Comparison of ENCODE assay signal across 15 cellular contexts in the genomic region with DNA sequence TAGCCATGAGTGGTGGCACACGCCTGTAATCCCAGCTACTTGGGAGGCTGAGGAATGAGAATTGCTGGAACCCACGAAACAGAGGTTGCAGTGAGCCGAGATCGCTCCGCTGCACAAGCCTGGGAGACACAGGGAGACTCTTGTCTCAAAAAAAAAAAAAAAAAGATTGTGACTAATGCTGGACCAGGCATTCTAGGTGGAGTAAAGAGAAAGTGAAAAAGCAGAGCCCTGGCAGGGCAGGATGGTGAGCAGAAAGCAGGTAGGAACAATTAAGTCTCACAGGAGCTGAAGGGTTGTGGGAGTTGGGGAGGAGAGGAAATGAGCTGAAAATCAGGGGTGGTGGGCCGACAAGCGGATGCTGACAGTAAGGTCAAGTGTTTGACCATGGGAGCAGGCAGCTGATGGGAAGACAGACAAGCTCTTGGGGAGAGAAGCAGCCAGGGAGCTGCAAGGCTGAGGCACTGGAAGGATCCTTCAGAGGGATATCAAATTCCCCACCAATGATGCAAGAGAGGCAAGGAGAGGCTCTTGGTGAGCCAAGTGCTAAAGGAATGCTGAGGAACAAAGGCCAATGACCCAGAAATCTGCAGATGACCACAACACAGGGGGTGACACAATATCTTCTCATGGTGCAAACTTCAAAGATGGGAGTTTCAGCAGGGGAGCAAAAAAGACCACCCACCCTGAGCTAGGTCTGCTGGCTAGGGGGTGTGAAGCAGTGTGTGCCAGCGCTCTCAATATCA.
DNase-seq lines count a peak whose midpoint lies in the region; TF ChIP-seq lines count a peak whose summit lies in the region.
"Had no signal": no experiment of that assay in that cellular context is flagged by ENCODE, and none has a peak within 500 bp of the region (broad histone marks: within the 10 kb centered on the region; RNA-seq: fewer than 3 reads in every experiment).

No MANE protein-coding gene starts in this region.

- TF ChIP-seq CTCF in chondrocyte (IDR thresholded peaks at IDR 0.05) = no peak

- no peak overlapping the region for H4K8ac ChIP-seq in mesendoderm (ENCODE audit: low read depth, low read length)

- WGBS in HUES64 = 93% methylated on average over 8 of the region's 8 CpGs
- WGBS in mesendoderm (ENCODE audit: extremely low coverage, insufficient coverage, low lambda C conversion rate) = no CpG with 5 or more reads among the region's 8 CpGs

- no peak overlapping the region for H4K5ac ChIP-seq in mesendoderm (ENCODE audit: low read length)

- no peak overlapping the region for H2BK5ac ChIP-seq in mesendoderm (ENCODE audit: low read length)

- H3K27me3 Mint-ChIP-seq in chondrocyte (ENCODE audit: low read depth) = no peaks in the 10 kb centered on the region
- H3K27me3 Mint-ChIP-seq: activated CD4-positive, alpha-beta T cell treated with anti-CD3 and anti-CD28 coated beads, Interleukin-2, amount 10 ng/mL, durations not matched to agents 24 days and 14 days; activated naive CD8-positive, alpha-beta T cell treated with anti-CD3 and anti-CD28 coated beads for 36 hours had no signal

- peak overlapping the region; percentile 40 for H3K56ac ChIP-seq in mesendoderm (ENCODE audit: low read length)

- H2AK5ac ChIP-seq in mesendoderm (ENCODE audit: low read length) = no peak overlapping the region

- H3K4me3 ChIP-seq in HUES64 (ENCODE audit: low read length) (no peak overlapping the region), mesendoderm (ENCODE audit: low read length) (no peak overlapping the region)
- H3K4me3 ChIP-seq: BLaER1 treated with 17β-estradiol and CSF1 and Interleukin-3, amounts not matched to agents 10 nM and 100 nM; stomach had no signal

- DNase-seq in AG08395 (ENCODE audit: low spot score) (peak; percentile 81), chondrocyte (ENCODE audit: low spot score) (no peak), mesendoderm (peak; percentile 96), OCI-M2 (lab: John Stamatoyannopoulos, UW; ENCODE audit: unreplicated experiment) (no peak), NCI-H1105 (lab: John Stamatoyannopoulos, UW) (no peak), GM19238 (ENCODE audit: insufficient read length, low spot score) (no peak)
- no peak for DNase-seq in stimulated activated CD4-positive, alpha-beta T cell treated with anti-CD3 and anti-CD28 coated beads, Interleukin-2, amount 100 ng/mL, for 48 hours
- DNase-seq: activated CD4-positive, alpha-beta T cell treated with anti-CD3 and anti-CD28 coated beads, Interleukin-2, amount 10 ng/mL, durations not matched to agents 24 days and 14 days; activated naive CD8-positive, alpha-beta T cell treated with anti-CD3 and anti-CD28 coated beads for 36 hours; midbrain; NCI-H1417 treated with DMSO at 0.1 percent for 48 hours; stomach had no signal

- peak overlapping the region; percentile 20 for H3K27ac ChIP-seq in HUES64 (ENCODE audit: low read depth, low read length)
- peak overlapping the region; percentile 33 for H3K27ac ChIP-seq in mesendoderm (ENCODE audit: low read depth, low read length)
- H3K27ac ChIP-seq: BLaER1 treated with 17β-estradiol and CSF1 and Interleukin-3, amounts not matched to agents 10 nM and 100 nM; RWPE1; stomach had no signal

- H3K27me3 ChIP-seq in HUES64 (ENCODE audit: insufficient read depth, low read length) (no peaks in the 10 kb centered on the region), mesendoderm (ENCODE audit: insufficient read depth, low read length, poor library complexity) (no peaks in the 10 kb centered on the region)
- H3K27me3 ChIP-seq: BLaER1 treated with 17β-estradiol and CSF1 and Interleukin-3, amounts not matched to agents 10 nM and 100 nM; stomach had no signal

- peaks cover 5% of the 10 kb centered on the region for H3K36me3 Mint-ChIP-seq in chondrocyte (ENCODE audit: low read depth)

- H3K4me2 ChIP-seq in mesendoderm (ENCODE audit: low read length) = no peak overlapping the region

- H3K9ac ChIP-seq in HUES64 (ENCODE audit: low read depth, low read length) = no peak overlapping the region
- H3K9ac ChIP-seq in mesendoderm (ENCODE audit: low read length) = no peak overlapping the region
- H3K9ac ChIP-seq: BLaER1 treated with 17β-estradiol and CSF1 and Interleukin-3, amounts not matched to agents 10 nM and 100 nM had no signal

- H2BK15ac ChIP-seq in mesendoderm (replicated peaks; ENCODE audit: low read depth) = no peak overlapping the region

- H3K4me1 ChIP-seq in HUES64 (ENCODE audit: insufficient read depth, low read length) = peaks cover 10% of the 10 kb centered on the region; the same call in 1 of the 2 replicates
- no peaks in the 10 kb centered on the region for H3K4me1 ChIP-seq in mesendoderm (ENCODE audit: control insufficient read depth, low read depth, low read length)
- H3K4me1 ChIP-seq: stomach had no signal

- H3K9me3 ChIP-seq in HUES64 (ENCODE audit: insufficient read depth, low read depth, low read length) = no peaks in the 10 kb centered on the region
- H3K9me3 ChIP-seq: BLaER1 treated with 17β-estradiol and CSF1 and Interleukin-3, amounts not matched to agents 10 nM and 100 nM; stomach had no signal

- no peaks in the 10 kb centered on the region for H3K79me1 ChIP-seq in mesendoderm (ENCODE audit: low read length)

- no peak overlapping the region for H3K23ac ChIP-seq in mesendoderm (ENCODE audit: low read length)

- no peaks in the 10 kb centered on the region for H3K9me3 Mint-ChIP-seq in chondrocyte (ENCODE audit: low read depth)
- H3K9me3 Mint-ChIP-seq: activated CD4-positive, alpha-beta T cell treated with anti-CD3 and anti-CD28 coated beads, Interleukin-2, amount 10 ng/mL, durations not matched to agents 24 days and 14 days; activated naive CD8-positive, alpha-beta T cell treated with anti-CD3 and anti-CD28 coated beads for 36 hours had no signal

- H3K4me3 Mint-ChIP-seq in chondrocyte (ENCODE audit: unreplicated experiment) = peak overlapping the region; percentile 29
- H3K4me3 Mint-ChIP-seq: activated CD4-positive, alpha-beta T cell treated with anti-CD3 and anti-CD28 coated beads, Interleukin-2, amount 10 ng/mL, durations not matched to agents 24 days and 14 days; activated naive CD8-positive, alpha-beta T cell treated with anti-CD3 and anti-CD28 coated beads for 36 hours had no signal

- H3K27ac Mint-ChIP-seq in chondrocyte (ENCODE audit: unreplicated experiment) = peak overlapping the region; percentile 37
- H3K27ac Mint-ChIP-seq: activated CD4-positive, alpha-beta T cell treated with anti-CD3 and anti-CD28 coated beads, Interleukin-2, amount 10 ng/mL, durations not matched to agents 24 days and 14 days; activated naive CD8-positive, alpha-beta T cell treated with anti-CD3 and anti-CD28 coated beads for 36 hours had no signal

- no peaks in the 10 kb centered on the region for H3K36me3 ChIP-seq in HUES64 (ENCODE audit: insufficient read depth, low read length)
- H3K36me3 ChIP-seq in mesendoderm (ENCODE audit: control insufficient read depth, insufficient read depth, low read length) = no peaks in the 10 kb centered on the region
- H3K36me3 ChIP-seq: BLaER1 treated with 17β-estradiol and CSF1 and Interleukin-3, amounts not matched to agents 10 nM and 100 nM; stomach had no signal

- H3K79me2 ChIP-seq in mesendoderm (ENCODE audit: control insufficient read depth, insufficient read depth, low read length) = no peaks in the 10 kb centered on the region

- H3K18ac ChIP-seq in mesendoderm (ENCODE audit: low read length) = no peak overlapping the region

- H3K4me1 Mint-ChIP-seq in chondrocyte (ENCODE audit: low read depth) = peaks cover 15% of the 10 kb centered on the region
- H3K4me1 Mint-ChIP-seq: activated naive CD8-positive, alpha-beta T cell treated with anti-CD3 and anti-CD28 coated beads for 36 hours had no signal

- no peak overlapping the region for H2BK120ac ChIP-seq in mesendoderm (ENCODE audit: low read depth, low read length)

- no peak overlapping the region for H3K4ac ChIP-seq in mesendoderm (ENCODE audit: low read depth, low read length)

Comparison
In these comparisons a context has a peak if more than half of its experiments do, and no peak if none do; other contexts are left out.
1. DNase-seq: peak in AG08395 (single experiment) and mesendoderm (single experiment); none in chondrocyte (single experiment), OCI-M2 (single experiment), NCI-H1105 (single experiment), stimulated activated CD4-positive, alpha-beta T cell treated with anti-CD3 and anti-CD28 coated beads, Interleukin-2, amount 100 ng/mL, for 48 hours (0 of 2) and GM19238 (single experiment).